Comparison of ENCODE assay signal across 1 cellular context in genomic region chr3:110685630-110686029, GRCh38.
TF ChIP-seq lines count a peak whose summit lies in the region.

No MANE protein-coding gene starts in this region.

TF ChIP-seq in WTC11, 78 proteins besides CTCF, POLR2A, EP300 and RAD21 (continued from another document):
- no peak for TF ChIP-seq ZBTB43 (CRISPR knock-in tag; IDR thresholded peaks at IDR 0.05)
